In genomic region chr3:134681527-134681910, GRCh38 we compare ENCODE assay signal across 26 cellular contexts. TPM values are rescaled to one million over a fixed set of nuclear protein-coding genes. Genes with fewer than 3 reads are reported as not detected.
A peak's percentile ranks its signal among the peaks of the same experiment; 100 is the strongest.
DNase-seq lines count a peak whose midpoint lies in the region; ATAC-seq and TF ChIP-seq lines count a peak whose summit lies in the region.
"Had no signal": no experiment of that assay in that cellular context is flagged by ENCODE, and none has a peak within 500 bp of the region (broad histone marks: within the 10 kb centered on the region; RNA-seq: fewer than 3 reads in every experiment).

No MANE protein-coding gene starts in this region.

- ATAC-seq in HG03045 (IDR thresholded peaks at IDR 0.05; ENCODE audit: unreplicated experiment) = no peak
- ATAC-seq: HCT116, HepG2 had no signal

- H3K36me3 Mint-ChIP-seq in brain = peaks cover under 1% of the 10 kb centered on the region

- H3K9me3 Mint-ChIP-seq in brain = peaks cover 0 to 8% (median 6%) of the 10 kb centered on the region in 5 experiments

- H3K4me3 ChIP-seq in skeletal muscle tissue (ENCODE audit: low read length in 3 of 3) = no peak overlapping the region
- H3K4me3 ChIP-seq: BLaER1 treated with 17β-estradiol and CSF1 and Interleukin-3, amounts not matched to agents 10 nM and 100 nM; SK-N-MC had no signal

- H3K27ac Mint-ChIP-seq in brain = peak overlapping the region in 3 of 5 experiments; percentile 2 to 25 (median 10)
- H3K27ac Mint-ChIP-seq: CD4-positive, alpha-beta T cell had no signal

- H3K4me1 ChIP-seq in skeletal muscle tissue (ENCODE audit: control insufficient read depth in 3 of 3, insufficient read depth in 3 of 3, low read length in 3 of 3) = peaks cover 40 to 55% (median 44%) of the 10 kb centered on the region in 3 donors
- H3K4me1 ChIP-seq: BLaER1 treated with 17β-estradiol and CSF1 and Interleukin-3, amounts not matched to agents 10 nM and 100 nM had no signal

- H3K9me3 ChIP-seq in skeletal muscle tissue (ENCODE audit: control insufficient read depth in 3 of 3, low read length in 3 of 3) = no peaks in the 10 kb centered on the region

- no peaks in the 10 kb centered on the region for H3K36me3 ChIP-seq in skeletal muscle tissue (ENCODE audit: control insufficient read depth in 3 of 3, insufficient read depth in 3 of 3, low read length in 3 of 3)
- H3K36me3 ChIP-seq: BLaER1 treated with 17β-estradiol and CSF1 and Interleukin-3, amounts not matched to agents 10 nM and 100 nM had no signal

- H3K27me3 ChIP-seq in skeletal muscle tissue (ENCODE audit: control insufficient read depth in 3 of 3, insufficient read depth in 3 of 3, low read length in 3 of 3) = no peaks in the 10 kb centered on the region
- H3K27me3 ChIP-seq: BLaER1 treated with 17β-estradiol and CSF1 and Interleukin-3, amounts not matched to agents 10 nM and 100 nM had no signal

- DNase-seq in AG20443 (ENCODE audit: low spot score) (peak; percentile 48), occipital lobe (lab: John Stamatoyannopoulos, UW) (peak; percentile 17), NCI-H524 (lab: John Stamatoyannopoulos, UW) (no peak)
- no peak for DNase-seq in activated naive CD4-positive, alpha-beta T cell treated with anti-CD3 and anti-CD28 coated beads, Interleukin-2, amount 50 U/mL, for 16 hours
- DNase-seq: AML-193; CD4-positive, alpha-beta T cell; DMS53; Karpas-422; NCI-H1105; NCI-H1436 treated with DMSO at 0.1 percent for 48 hours; NCI-H187 treated with DMSO at 0.1 percent for 48 hours; NCI-H2171 treated with DMSO at 0.1 percent for 48 hours; NCI-H345; NCI-H524 treated with DMSO at 0.1 percent for 48 hours; NCI-H774; SIG-M5 had no signal

- H3K27me3 Mint-ChIP-seq in brain = peaks cover 9% of the 10 kb centered on the region

- H3K9ac ChIP-seq in skeletal muscle tissue (ENCODE audit: low read depth in 1 of 3, low read length in 3 of 3) = no peak overlapping the region
- H3K9ac ChIP-seq: BLaER1 treated with 17β-estradiol and CSF1 and Interleukin-3, amounts not matched to agents 10 nM and 100 nM had no signal

- TF ChIP-seq CTCF in brain (conservative IDR thresholded peaks at IDR 0.05) = no peak

- H3K27ac ChIP-seq in skeletal muscle tissue (ENCODE audit: low read depth, low read length) = peak overlapping the region; percentile 57
- H3K27ac ChIP-seq: BLaER1 treated with 17β-estradiol and CSF1 and Interleukin-3, amounts not matched to agents 10 nM and 100 nM; SK-N-MC had no signal

- H3K4me1 Mint-ChIP-seq in brain = peaks cover 21% of the 10 kb centered on the region

- H3K4me3 Mint-ChIP-seq in brain = no peak overlapping the region
- H3K4me3 Mint-ChIP-seq: CD4-positive, alpha-beta T cell had no signal

RNA-seq across cellular contexts. Expression of gene KY, which starts 30.7 kb away (rescaled TPM):
- 0.44 TPM for polyA plus RNA-seq in brain (ENCODE audit: insufficient read depth, low read depth, low replicate concordance)
- total RNA-seq in occipital lobe = 0.62 TPM
- 61.6 TPM for total RNA-seq in skeletal muscle tissue
- total RNA-seq: A172; CD4-positive, alpha-beta T cell; G401; HepG2; HT1080 had no signal
- polyA plus RNA-seq: HepG2 had no signal

Comparison
In these comparisons a context has a peak if more than half of its experiments do, and no peak if none do; other contexts are left out.
1. DNase-seq: peak in AG20443 (single experiment) and occipital lobe (single experiment); none in NCI-H524 (0 of 2) and activated naive CD4-positive, alpha-beta T cell treated with anti-CD3 and anti-CD28 coated beads, Interleukin-2, amount 50 U/mL, for 16 hours (single experiment).
2. RNA of gene KY, which starts 30.7 kb away (total RNA-seq): 61.6 TPM in skeletal muscle tissue (single experiment); 0.62 TPM in occipital lobe (single experiment); every median in the first group is over 10 times any median in the second.